ENCODE assay signal across 1 cellular context in the genomic region with DNA sequence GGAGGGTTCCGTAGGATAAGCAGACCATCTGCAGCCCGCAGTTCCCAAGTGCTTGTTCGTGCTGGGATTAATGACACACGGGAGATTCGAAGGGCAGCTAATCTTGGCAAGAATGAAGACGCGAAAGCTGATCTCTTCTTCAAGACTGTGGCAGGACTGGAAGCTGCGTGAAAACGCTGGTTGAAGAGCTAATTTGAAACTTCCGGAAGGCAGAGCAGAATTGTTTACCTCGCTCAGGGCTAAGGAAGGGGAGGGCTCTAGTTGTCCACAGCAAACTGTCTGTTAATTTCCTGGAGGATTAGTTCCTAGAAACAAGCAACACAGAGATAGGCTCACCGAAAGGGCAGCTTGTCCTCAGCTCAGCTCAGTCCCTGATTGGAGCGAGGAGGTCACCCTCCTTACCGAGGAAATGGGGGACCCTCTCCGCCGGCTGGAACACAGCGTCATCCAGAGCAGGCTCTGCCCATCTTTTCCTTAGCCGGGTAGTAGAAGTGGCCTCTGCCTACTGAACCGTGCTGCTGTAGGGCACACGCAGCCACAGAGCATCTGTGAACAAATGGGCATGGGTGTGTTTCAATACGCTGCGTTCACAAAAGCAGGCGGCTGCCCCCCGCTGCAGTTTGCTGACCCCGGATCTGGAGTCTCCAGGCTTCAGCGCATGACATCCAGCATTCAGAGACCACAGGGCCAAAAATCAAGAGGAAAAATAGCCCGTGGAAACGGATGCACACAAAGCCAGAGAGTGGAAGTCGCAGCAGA.
TF ChIP-seq lines count a peak whose summit lies in the region.

No MANE protein-coding gene starts in this region.

TF ChIP-seq in HepG2, 621 proteins besides CTCF, POLR2A, EP300 and RAD21 (continued from another document):
- TF ChIP-seq SIX4 (CRISPR knock-in tag; IDR thresholded peaks at IDR 0.05) (no peak), FOXA3 (CRISPR knock-in tag; IDR thresholded peaks at IDR 0.05) (peak; percentile 48; the same call in 1 of the 2 replicates), ZNF577 (CRISPR knock-in tag; IDR thresholded peaks at IDR 0.05; ENCODE audit: borderline replicate concordance, low read depth) (no peak), KDM1A (CRISPR knock-in tag; IDR thresholded peaks at IDR 0.05) (no peak), FOXJ3 (CRISPR knock-in tag; IDR thresholded peaks at IDR 0.05; ENCODE audit: borderline replicate concordance) (no peak), RAD51 (IDR thresholded peaks at IDR 0.05; ENCODE audit: borderline replicate concordance) (no peak), ZBTB40 (IDR thresholded peaks at IDR 0.05) (no peak), ZBTB40 (CRISPR knock-in tag; IDR thresholded peaks at IDR 0.05) (0 out of 2 replicates have a peak, but pooled peaks have one; percentile 18), RFXANK (CRISPR knock-in tag; IDR thresholded peaks at IDR 0.05) (no peak), RCOR2 (CRISPR knock-in tag; IDR thresholded peaks at IDR 0.05) (no peak), SALL2 (CRISPR knock-in tag; IDR thresholded peaks at IDR 0.05) (no peak), JUN (CRISPR knock-in tag; IDR thresholded peaks at IDR 0.05) (no peak), ZNF136 (CRISPR knock-in tag; IDR thresholded peaks at IDR 0.05; ENCODE audit: low read depth) (no peak), MED8 (CRISPR knock-in tag; IDR thresholded peaks at IDR 0.05; ENCODE audit: insufficient replicate concordance) (no peak), TAF1 (CRISPR knock-in tag; IDR thresholded peaks at IDR 0.05) (no peak), ZNF101 (CRISPR knock-in tag; IDR thresholded peaks at IDR 0.05; ENCODE audit: borderline replicate concordance, low read depth) (no peak), BCL6 (CRISPR knock-in tag; IDR thresholded peaks at IDR 0.05) (peak; percentile 97)
- TF ChIP-seq, protein P1, sequence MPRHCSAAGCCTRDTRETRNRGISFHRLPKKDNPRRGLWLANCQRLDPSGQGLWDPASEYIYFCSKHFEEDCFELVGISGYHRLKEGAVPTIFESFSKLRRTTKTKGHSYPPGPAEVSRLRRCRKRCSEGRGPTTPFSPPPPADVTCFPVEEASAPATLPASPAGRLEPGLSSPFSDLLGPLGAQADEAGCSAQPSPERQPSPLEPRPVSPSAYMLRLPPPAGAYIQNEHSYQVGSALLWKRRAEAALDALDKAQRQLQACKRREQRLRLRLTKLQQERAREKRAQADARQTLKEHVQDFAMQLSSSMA (CRISPR knock-in tag; IDR thresholded peaks at IDR 0.05): 0 out of 2 replicates have a peak, but pooled peaks have one; percentile 27
- TF ChIP-seq, protein P2, sequence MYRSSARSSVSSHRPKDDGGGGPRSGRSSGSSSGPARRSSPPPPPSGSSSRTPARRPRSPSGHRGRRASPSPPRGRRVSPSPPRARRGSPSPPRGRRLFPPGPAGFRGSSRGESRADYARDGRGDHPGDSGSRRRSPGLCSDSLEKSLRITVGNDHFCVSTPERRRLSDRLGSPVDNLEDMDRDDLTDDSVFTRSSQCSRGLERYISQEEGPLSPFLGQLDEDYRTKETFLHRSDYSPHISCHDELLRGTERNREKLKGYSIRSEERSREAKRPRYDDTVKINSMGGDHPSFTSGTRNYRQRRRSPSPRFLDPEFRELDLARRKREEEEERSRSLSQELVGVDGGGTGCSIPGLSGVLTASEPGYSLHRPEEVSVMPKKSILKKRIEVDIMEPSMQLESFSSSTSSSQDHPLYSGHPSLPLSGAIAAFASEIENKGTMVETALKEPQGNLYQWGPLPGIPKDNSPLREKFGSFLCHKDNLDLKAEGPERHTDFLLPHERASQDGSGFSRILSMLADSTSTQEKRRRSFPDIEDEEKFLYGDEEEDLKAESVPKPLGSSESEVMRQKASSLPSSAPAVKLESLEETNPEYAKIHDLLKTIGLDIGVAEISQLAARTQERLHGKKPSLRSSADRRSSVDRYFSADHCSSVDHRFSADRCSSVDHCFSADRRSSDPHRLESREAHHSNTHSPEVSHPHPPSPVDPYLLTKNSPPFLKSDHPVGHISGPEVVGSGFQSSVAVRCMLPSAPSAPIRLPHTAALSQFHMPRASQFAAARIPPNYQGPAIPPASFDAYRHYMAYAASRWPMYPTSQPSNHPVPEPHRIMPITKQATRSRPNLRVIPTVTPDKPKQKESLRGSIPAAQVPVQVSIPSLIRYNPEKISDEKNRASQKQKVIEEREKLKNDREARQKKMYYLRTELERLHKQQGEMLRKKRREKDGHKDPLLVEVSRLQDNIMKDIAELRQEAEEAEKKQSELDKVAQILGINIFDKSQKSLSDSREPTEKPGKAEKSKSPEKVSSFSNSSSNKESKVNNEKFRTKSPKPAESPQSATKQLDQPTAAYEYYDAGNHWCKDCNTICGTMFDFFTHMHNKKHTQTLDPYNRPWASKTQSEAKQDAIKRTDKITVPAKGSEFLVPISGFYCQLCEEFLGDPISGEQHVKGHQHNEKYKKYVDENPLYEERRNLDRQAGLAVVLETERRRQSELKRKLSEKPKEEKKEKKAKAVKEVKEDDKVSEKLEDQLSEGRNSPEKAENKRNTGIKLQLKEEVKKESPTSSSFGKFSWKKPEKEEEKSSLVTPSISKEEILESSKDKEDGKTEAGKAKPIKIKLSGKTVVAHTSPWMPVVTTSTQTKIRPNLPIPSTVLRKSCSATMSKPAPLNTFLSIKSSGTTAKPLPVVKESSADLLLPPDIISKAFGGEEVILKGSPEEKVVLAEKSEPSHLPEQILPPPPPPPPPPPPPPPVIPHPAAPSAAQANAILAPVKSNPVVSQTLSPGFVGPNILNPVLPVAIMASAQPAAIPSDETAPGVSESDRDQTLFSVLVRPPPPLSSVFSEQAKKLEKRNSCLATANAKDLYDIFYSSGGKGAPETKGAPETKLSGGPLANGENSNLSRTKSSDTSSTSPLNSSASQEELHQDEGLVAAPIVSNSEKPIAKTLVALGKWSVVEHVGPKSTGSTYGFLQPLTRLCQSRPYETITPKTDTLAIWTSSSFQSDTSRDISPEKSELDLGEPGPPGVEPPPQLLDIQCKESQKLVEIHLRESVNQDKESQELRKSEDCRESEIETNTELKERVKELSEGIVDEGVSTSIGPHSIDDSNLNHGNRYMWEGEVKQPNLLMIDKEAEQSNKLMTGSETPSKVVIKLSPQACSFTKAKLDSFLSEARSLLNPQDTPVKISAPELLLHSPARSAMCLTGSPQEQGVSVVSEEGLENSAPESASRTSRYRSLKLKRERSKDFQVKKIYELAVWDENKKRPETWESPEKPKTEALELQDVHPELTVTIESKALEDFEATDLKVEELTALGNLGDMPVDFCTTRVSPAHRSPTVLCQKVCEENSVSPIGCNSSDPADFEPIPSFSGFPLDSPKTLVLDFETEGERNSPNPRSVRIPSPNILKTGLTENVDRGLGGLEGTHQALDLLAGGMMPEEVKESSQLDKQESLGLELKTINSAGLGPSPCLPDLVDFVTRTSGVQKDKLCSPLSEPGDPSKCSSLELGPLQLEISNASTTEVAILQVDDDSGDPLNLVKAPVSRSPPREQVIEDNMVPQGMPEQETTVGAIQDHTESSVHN (CRISPR knock-in tag; IDR thresholded peaks at IDR 0.05): no peak
